In genomic region chr9:82168585-82168984, GRCh38 we compare ENCODE assay signal across 16 cellular contexts.
DNase-seq lines count a peak whose midpoint lies in the region; ATAC-seq and TF ChIP-seq lines count a peak whose summit lies in the region.
"Had no signal": no experiment of that assay in that cellular context is flagged by ENCODE, and none has a peak within 500 bp of the region (broad histone marks: within the 10 kb centered on the region; RNA-seq: fewer than 3 reads in every experiment).

No MANE protein-coding gene starts in this region.

- no peaks in the 10 kb centered on the region for H3K36me3 ChIP-seq in PC-3 (ENCODE audit: low read depth, low read length)
- no peaks in the 10 kb centered on the region for H3K36me3 ChIP-seq in smooth muscle cell (ENCODE audit: low read depth)
- no peaks in the 10 kb centered on the region for H3K36me3 ChIP-seq in sigmoid colon
- H3K36me3 ChIP-seq: ovary, SJSA1, spleen had no signal

- no peak overlapping the region for H3K27ac ChIP-seq in PC-3 (ENCODE audit: low read length)
- peak overlapping the region; percentile 19 for H3K27ac ChIP-seq in smooth muscle cell (ENCODE audit: low read depth)
- H3K27ac ChIP-seq in sigmoid colon: no peak overlapping the region
- H3K27ac ChIP-seq: ovary, SJSA1, spleen had no signal

- WGBS in smooth muscle cell (ENCODE audit: low lambda C conversion rate): 78% methylated on average over 3 of the region's 3 CpGs
- 52 to 76% methylated on average over 3 of the region's 3 CpGs for WGBS in sigmoid colon, 2 donors

- TF ChIP-seq POLR2A in sigmoid colon (IDR thresholded peaks at IDR 0.05): no peak

- no peak for ATAC-seq in PC-3
- ATAC-seq in GM18498 (IDR thresholded peaks at IDR 0.05; ENCODE audit: unreplicated experiment): no peak

- peak; percentile 17 for DNase-seq in NCI-H2171 treated with DMSO at 0.1 percent for 48 hours (lab: John Stamatoyannopoulos, UW)
- DNase-seq in NCI-H2171 (lab: John Stamatoyannopoulos, UW): no peak
- DNase-seq in PC-3: peak; percentile 82
- DNase-seq in glomerular visceral epithelial cell (ENCODE audit: extremely low spot score): peak; percentile 27
- DNase-seq in smooth muscle cell (lab: John Stamatoyannopoulos, UW; ENCODE audit: unreplicated experiment): no peak
- DNase-seq in NCI-H187 treated with DMSO at 0.1 percent for 48 hours (lab: John Stamatoyannopoulos, UW): no peak
- DNase-seq in sigmoid colon: no peak
- DNase-seq: ACHN; activated CD4-positive, alpha-beta T cell treated with anti-CD3 and anti-CD28 coated beads, Interleukin-2, amount 50 U/mL, for 48 hours; Caco-2; NCI-H1105; NCI-H526 treated with DMSO at 0.1 percent for 48 hours; ovary; spleen had no signal

- H4K20me1 ChIP-seq in PC-3 (ENCODE audit: low read length) (no peaks in the 10 kb centered on the region), smooth muscle cell (ENCODE audit: low read depth) (no peaks in the 10 kb centered on the region)

- peaks cover 9% of the 10 kb centered on the region for H3K4me1 ChIP-seq in PC-3 (ENCODE audit: insufficient read depth, low read length)
- peaks cover 14% of the 10 kb centered on the region for H3K4me1 ChIP-seq in smooth muscle cell (ENCODE audit: low read depth)
- no peaks in the 10 kb centered on the region for H3K4me1 ChIP-seq in sigmoid colon
- H3K4me1 ChIP-seq: Caco-2 had no signal

- no peaks in the 10 kb centered on the region for H3K79me2 ChIP-seq in PC-3 (ENCODE audit: low read length)
- no peaks in the 10 kb centered on the region for H3K79me2 ChIP-seq in smooth muscle cell (ENCODE audit: low read depth)

- CTCF ChIA-PET in PC-3 (lab: Charles Lee): no interaction called here

- TF ChIP-seq CTCF in PC-3 (conservative IDR thresholded peaks at IDR 0.05; ENCODE audit: low read depth, low read length) (no peak), smooth muscle cell (IDR thresholded peaks at IDR 0.05; ENCODE audit: borderline replicate concordance, insufficient read depth, poor library complexity, severe bottlenecking) (no peak), sigmoid colon (IDR thresholded peaks at IDR 0.05) (no peak)

- intact Hi-C loops in PC-3 (cut with micrococcal nuclease) (no loop called here), sigmoid colon (cut with DNase I) (no loop called here)

- H3K9me2 ChIP-seq in PC-3 (replicated peaks; ENCODE audit: low read length): no peaks in the 10 kb centered on the region

- H3K9me3 ChIP-seq in PC-3 (ENCODE audit: low read length): no peaks in the 10 kb centered on the region
- H3K9me3 ChIP-seq in smooth muscle cell (replicated peaks; ENCODE audit: low read depth): no peaks in the 10 kb centered on the region
- H3K9me3 ChIP-seq in sigmoid colon: no peaks in the 10 kb centered on the region
- H3K9me3 ChIP-seq: Caco-2, ovary, SJSA1 had no signal

- H3K9ac ChIP-seq in PC-3 (ENCODE audit: low read length) (no peak overlapping the region), smooth muscle cell (ENCODE audit: low read depth) (no peak overlapping the region)

- H3K4me2 ChIP-seq in PC-3 (ENCODE audit: low read length) (peak overlapping the region; percentile 25; the same call in 1 of the 2 replicates), smooth muscle cell (no peak overlapping the region)

- H3F3A ChIP-seq in PC-3 (ENCODE audit: low read length, unreplicated experiment) (no peaks in the 10 kb centered on the region), smooth muscle cell (ENCODE audit: low read depth) (no peaks in the 10 kb centered on the region)

- no TSS peak for BruUV-seq in PC-3 (replicated peaks; lab: Mats Ljungman, UMichigan)

- H2AFZ ChIP-seq in PC-3 (ENCODE audit: low read length): no peak overlapping the region
- H2AFZ ChIP-seq in smooth muscle cell (ENCODE audit: low read depth): no peak overlapping the region

- H3K27me3 ChIP-seq in PC-3 (ENCODE audit: low read length) (no peaks in the 10 kb centered on the region), smooth muscle cell (ENCODE audit: low read depth) (no peaks in the 10 kb centered on the region), sigmoid colon (no peaks in the 10 kb centered on the region)
- H3K27me3 ChIP-seq: ovary, SJSA1, spleen had no signal

- H3K4me3 ChIP-seq in PC-3 (ENCODE audit: low read length) (no peak overlapping the region), smooth muscle cell (no peak overlapping the region), sigmoid colon (no peak overlapping the region)
- H3K4me3 ChIP-seq: ovary, SJSA1, spleen had no signal

- no peak for TF ChIP-seq EP300 in sigmoid colon (IDR thresholded peaks at IDR 0.05)

- POLR2A ChIA-PET in PC-3 (lab: Charles Lee; ENCODE audit: unreplicated experiment): no interaction called here

Comparison
In these comparisons a context has a peak if more than half of its experiments do, and no peak if none do; other contexts are left out.
1. DNase-seq: peak in NCI-H2171 treated with DMSO at 0.1 percent for 48 hours (single experiment), PC-3 (single experiment) and glomerular visceral epithelial cell (single experiment); none in NCI-H2171 (single experiment), smooth muscle cell (single experiment), NCI-H187 treated with DMSO at 0.1 percent for 48 hours (single experiment) and sigmoid colon (single experiment).